Comparison of ENCODE assay signal across 2 cellular contexts in the genomic region with DNA sequence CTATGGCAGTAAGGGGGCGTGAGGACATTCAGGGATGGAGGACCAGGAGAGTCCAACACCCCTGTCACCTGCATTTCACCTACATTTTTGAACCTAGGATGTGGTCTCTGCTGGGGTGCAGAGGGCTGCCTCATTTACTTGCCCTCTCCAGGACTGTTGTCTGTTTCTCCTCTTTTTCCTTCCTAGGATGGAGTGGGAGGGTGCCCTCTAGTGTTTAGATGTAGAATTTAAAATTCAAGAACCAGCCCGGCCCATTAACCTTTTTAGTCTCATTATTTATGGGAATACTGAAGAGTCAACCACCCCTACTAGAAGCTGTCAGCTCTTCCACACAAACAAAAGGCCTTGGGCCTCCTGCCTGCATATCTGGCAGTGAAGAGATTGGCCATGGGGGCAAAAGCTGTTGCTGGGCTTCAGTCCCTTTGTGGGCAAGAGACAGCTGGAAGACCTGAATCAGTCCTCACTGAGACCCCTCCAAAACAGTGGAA.
A peak's percentile ranks its signal among the peaks of the same experiment; 100 is the strongest.
TF ChIP-seq lines count a peak whose summit lies in the region.

No MANE protein-coding gene starts in this region.

TF ChIP-seq in IMR-90, 13 proteins besides CTCF, POLR2A, EP300 and RAD21:
- TF ChIP-seq SMC3 (IDR thresholded peaks at IDR 0.05; ENCODE audit: low read depth, low read length) (peak; percentile 54; the same call in 1 of the 2 replicates), MAZ (IDR thresholded peaks at IDR 0.05; ENCODE audit: borderline replicate concordance, low read depth, low read length) (no peak)

TF ChIP-seq in SK-N-SH, 30 proteins besides CTCF, POLR2A, EP300 and RAD21:
- no peak for TF ChIP-seq ELF1 (IDR thresholded peaks at IDR 0.05)
- peak; percentile 24; the same call in 1 of the 2 replicates for TF ChIP-seq SMC3 (IDR thresholded peaks at IDR 0.05; ENCODE audit: low read depth, low read length)
- TF ChIP-seq NRF1 (IDR thresholded peaks at IDR 0.05; ENCODE audit: low read depth, low read length): no peak
